Comparison of ENCODE assay signal across 18 cellular contexts in genomic region chr16:49737541-49737940, GRCh38.
DNase-seq lines count a peak whose midpoint lies in the region; ATAC-seq and TF ChIP-seq lines count a peak whose summit lies in the region.
"Had no signal": no experiment of that assay in that cellular context is flagged by ENCODE, and none has a peak within 500 bp of the region (broad histone marks: within the 10 kb centered on the region; RNA-seq: fewer than 3 reads in every experiment).

No MANE protein-coding gene starts in this region.

- no peak overlapping the region for H4K8ac ChIP-seq in trophoblast cell (ENCODE audit: low read depth, low read length)

- no peaks in the 10 kb centered on the region for H3K79me2 ChIP-seq in trophoblast cell (ENCODE audit: control insufficient read depth, insufficient read depth, low read length, poor library complexity)

- H2AK5ac ChIP-seq in trophoblast cell (ENCODE audit: low read length) = no peak overlapping the region

- H3K14ac ChIP-seq in trophoblast cell (ENCODE audit: low read length) = no peak overlapping the region

- no peak overlapping the region for H3K27ac ChIP-seq in left ventricle myocardium inferior (replicated peaks)
- H3K27ac ChIP-seq in SJCRH30 = no peak overlapping the region
- H3K27ac ChIP-seq in trophoblast cell (ENCODE audit: low read depth, low read length) = no peak overlapping the region
- H3K27ac ChIP-seq: GM23248, HL-60 had no signal

- H3K9ac ChIP-seq in trophoblast cell (ENCODE audit: low read length) = peak overlapping the region; percentile 21
- H3K9ac ChIP-seq: GM23248 had no signal

- ATAC-seq in Right ventricle myocardium superior (ENCODE audit: poor library complexity) = no peak
- ATAC-seq: GM12878, HCT116 had no signal

- H3K4ac ChIP-seq in trophoblast cell (ENCODE audit: low read depth, low read length) = no peak overlapping the region

- WGBS in trophoblast cell (ENCODE audit: extremely low coverage, insufficient coverage, insufficient read length) = no CpG with 5 or more reads among the region's 9 CpGs

- intact Hi-C loops in Right ventricle myocardium superior (cut with DNase I) = no loop called here
- intact Hi-C loops in left ventricle myocardium inferior (cut with micrococcal nuclease) = no loop called here

- no peak overlapping the region for H3K18ac ChIP-seq in trophoblast cell (ENCODE audit: low read length)

- H3K36me3 ChIP-seq in left ventricle myocardium inferior (no peaks in the 10 kb centered on the region), SJCRH30 (no peaks in the 10 kb centered on the region), trophoblast cell (ENCODE audit: control insufficient read depth in 1 of 2, insufficient read depth in 2 of 2, low read length in 2 of 2) (no peaks in the 10 kb centered on the region)

- peaks cover 5% of the 10 kb centered on the region for H3K9me3 ChIP-seq in left ventricle myocardium inferior (replicated peaks)
- no peaks in the 10 kb centered on the region for H3K9me3 ChIP-seq in SJCRH30 (replicated peaks)
- H3K9me3 ChIP-seq in trophoblast cell (ENCODE audit: insufficient read depth, low read depth, low read length) = no peaks in the 10 kb centered on the region
- H3K9me3 ChIP-seq: Caco-2 had no signal

- no peak overlapping the region for H2BK5ac ChIP-seq in trophoblast cell (ENCODE audit: low read depth, low read length, poor library complexity)

- DNase-seq in Right ventricle myocardium superior (peak; percentile 42), left ventricle myocardium inferior (no peak), SJCRH30 (peak; percentile 21 to 26), trophoblast cell (no peak), DMS79 treated with DMSO at 0.1 percent for 48 hours (lab: John Stamatoyannopoulos, UW) (no peak), KBM-7 (no peak)
- DNase-seq in activated effector memory CD4-positive, alpha-beta T cell treated with Interleukin-2 at 50 U/mL for 16 hours = no peak
- DNase-seq: C1 segment of cervical spinal cord; Caco-2; CD4-positive, CD25-positive, alpha-beta regulatory T cell; CD8-positive, alpha-beta memory T cell; DND-41; EL; GM23248; HFFc6 had no signal

- H3K79me1 ChIP-seq in trophoblast cell (ENCODE audit: low read length) = no peaks in the 10 kb centered on the region

- H3K27me3 ChIP-seq in left ventricle myocardium inferior (ENCODE audit: low read depth) (no peaks in the 10 kb centered on the region), SJCRH30 (no peaks in the 10 kb centered on the region), trophoblast cell (ENCODE audit: insufficient read depth, low read length) (no peaks in the 10 kb centered on the region)

- no peak overlapping the region for H4K91ac ChIP-seq in trophoblast cell (ENCODE audit: low read depth, low read length)

- H2BK120ac ChIP-seq in trophoblast cell (ENCODE audit: insufficient read depth, low read length, poor library complexity) = no peak overlapping the region

- H3K4me1 ChIP-seq in left ventricle myocardium inferior (peaks cover 12% of the 10 kb centered on the region), SJCRH30 (no peaks in the 10 kb centered on the region), trophoblast cell (ENCODE audit: control insufficient read depth in 1 of 2, insufficient read depth in 2 of 2, low read length in 2 of 2) (no peaks in the 10 kb centered on the region)
- H3K4me1 ChIP-seq: Caco-2 had no signal

- no peak overlapping the region for H2AFZ ChIP-seq in trophoblast cell (ENCODE audit: insufficient read depth, low read length, poor library complexity)
- H2AFZ ChIP-seq: GM23248 had no signal

- no peak overlapping the region for H3K23ac ChIP-seq in trophoblast cell (ENCODE audit: low read length)

- no peak overlapping the region for H4K12ac ChIP-seq in trophoblast cell (ENCODE audit: low read depth, low read length)

- in situ Hi-C loops in KBM-7 (cut with MboI; ENCODE audit: low pct_unique_long_range_greater_than_20kb, low sequenced_read_pairs) = no loop called here

- no peak overlapping the region for H3K4me2 ChIP-seq in trophoblast cell (ENCODE audit: low read length)

- no peak overlapping the region for H2BK12ac ChIP-seq in trophoblast cell (ENCODE audit: low read length)

- TF ChIP-seq CTCF in left ventricle myocardium inferior (IDR thresholded peaks at IDR 0.05; ENCODE audit: borderline replicate concordance) = no peak

- H3K4me3 ChIP-seq in left ventricle myocardium inferior = no peak overlapping the region
- no peak overlapping the region for H3K4me3 ChIP-seq in SJCRH30
- H3K4me3 ChIP-seq in trophoblast cell (ENCODE audit: low read depth, low read length) = no peak overlapping the region
- H3K4me3 ChIP-seq: GM12878, GM23248 had no signal

Comparison
In these comparisons a context has a peak if more than half of its experiments do, and no peak if none do; other contexts are left out.
1. DNase-seq: peak in Right ventricle myocardium superior (single experiment) and SJCRH30 (2 of 2); none in left ventricle myocardium inferior (single experiment), trophoblast cell (0 of 2), DMS79 treated with DMSO at 0.1 percent for 48 hours (single experiment), KBM-7 (single experiment) and activated effector memory CD4-positive, alpha-beta T cell treated with Interleukin-2 at 50 U/mL for 16 hours (single experiment).